In the genomic region with DNA sequence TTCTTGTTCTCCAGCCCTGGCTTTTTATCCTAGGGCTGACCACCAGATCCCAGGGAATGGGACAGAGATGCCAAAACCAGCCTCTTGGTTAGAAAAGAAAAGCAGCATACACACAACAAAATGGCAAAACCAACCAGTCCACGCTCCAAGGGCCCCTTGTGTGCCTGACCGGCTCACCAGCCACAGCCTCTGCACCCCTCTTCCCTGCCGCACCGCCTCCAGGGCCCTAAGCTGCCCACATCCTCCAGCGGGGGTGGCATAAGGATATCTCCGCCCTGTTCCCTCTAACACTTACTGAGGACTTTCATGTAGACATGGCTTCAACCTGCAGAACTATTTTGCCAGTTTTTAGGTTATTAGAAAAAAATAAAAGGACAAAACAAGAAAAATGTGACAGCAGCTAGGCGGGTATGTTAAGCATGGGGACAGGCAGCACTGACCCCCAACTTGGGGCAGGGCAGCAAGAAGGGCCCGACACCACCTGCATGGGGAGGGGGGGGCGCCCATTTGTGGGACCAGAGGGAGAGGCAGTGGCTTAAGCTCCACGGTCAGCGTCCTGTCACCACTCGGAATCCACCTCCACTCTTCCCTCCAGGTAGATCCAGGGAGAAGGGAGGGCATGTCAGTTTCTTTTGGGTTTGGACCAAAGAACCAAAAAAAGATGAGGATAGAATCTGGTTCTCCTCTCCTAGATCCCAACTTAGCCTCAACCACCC, we compare ENCODE assay signal across 15 cellular contexts. TPM values are rescaled to one million over a fixed set of nuclear protein-coding genes. Genes with fewer than 3 reads are reported as not detected.
DNase-seq lines count a peak whose midpoint lies in the region; TF ChIP-seq lines count a peak whose summit lies in the region.
"Had no signal": no experiment of that assay in that cellular context is flagged by ENCODE, and none has a peak within 500 bp of the region (broad histone marks: within the 10 kb centered on the region; RNA-seq: fewer than 3 reads in every experiment).

No MANE protein-coding gene starts in this region.

- H3K27ac Mint-ChIP-seq in Calu3 (ENCODE audit: unreplicated experiment): peak overlapping the region; percentile 18
- H3K27ac Mint-ChIP-seq: activated naive CD8-positive, alpha-beta T cell treated with anti-CD3 and anti-CD28 coated beads, Interleukin-2, amount 10 ng/mL, durations not matched to agents 7 days and 5 days had no signal

- no peaks in the 10 kb centered on the region for H3K9me3 Mint-ChIP-seq in Calu3 (ENCODE audit: low read depth, unreplicated experiment)
- H3K9me3 Mint-ChIP-seq: activated naive CD8-positive, alpha-beta T cell treated with anti-CD3 and anti-CD28 coated beads, Interleukin-2, amount 10 ng/mL, durations not matched to agents 7 days and 5 days had no signal

- H3K36me3 Mint-ChIP-seq in Calu3 (ENCODE audit: insufficient read depth, unreplicated experiment): peaks cover 71% of the 10 kb centered on the region

- H3K27ac ChIP-seq in OCI-LY7 (ENCODE audit: low read depth, low read length, poor library complexity, severe bottlenecking) (no peak overlapping the region), dorsolateral prefrontal cortex (peak overlapping the region in 54 of 59 donors; percentile 11 to 82 (median 66)), osteoblast (ENCODE audit: low read depth, low read length) (no peak overlapping the region), A673 (ENCODE audit: low read depth, low read length, poor library complexity, severe bottlenecking) (no peak overlapping the region)
- H3K27ac ChIP-seq: thyroid gland had no signal

- H3K4me1 ChIP-seq in OCI-LY7 (ENCODE audit: insufficient read depth, low read length, poor library complexity, severe bottlenecking): no peaks in the 10 kb centered on the region
- no peaks in the 10 kb centered on the region for H3K4me1 ChIP-seq in osteoblast (ENCODE audit: insufficient read depth, low read length)
- H3K4me1 ChIP-seq in A673 (ENCODE audit: insufficient read depth, low read length, poor library complexity, severe bottlenecking): no peaks in the 10 kb centered on the region
- H3K4me1 ChIP-seq: thyroid gland had no signal

- H3K27me3 ChIP-seq in dorsolateral prefrontal cortex (no peaks in the 10 kb centered on the region), osteoblast (ENCODE audit: insufficient read depth, low read length) (no peaks in the 10 kb centered on the region), A673 (replicated peaks; ENCODE audit: insufficient read depth, low read depth, low read length, poor library complexity) (no peaks in the 10 kb centered on the region)
- H3K27me3 ChIP-seq: thyroid gland had no signal

- intact Hi-C loops in Calu3 (cut with micrococcal nuclease; ENCODE audit: unreplicated experiment): no loop called here
- intact Hi-C loops in OCI-LY7 (cut with micrococcal nuclease; ENCODE audit: unreplicated experiment): loop anchor here (5.0 kb wide), 1 partner anchor 140 kb away; no protein-coding TSS in a partner anchor
- intact Hi-C loops in dorsolateral prefrontal cortex (cut with DNase I): no loop called here
- intact Hi-C loops in A673 (cut with micrococcal nuclease; ENCODE audit: unreplicated experiment): no loop called here

- no peak overlapping the region for H3K4me2 ChIP-seq in OCI-LY7 (ENCODE audit: low read length)
- no peak overlapping the region for H3K4me2 ChIP-seq in osteoblast (ENCODE audit: insufficient read depth, low read length)

- CTCF ChIA-PET in Calu3 (lab: Charles Lee): no interaction called here
- CTCF ChIA-PET in OCI-LY7 (lab: Charles Lee; ENCODE audit: unreplicated experiment): no interaction called here
- CTCF ChIA-PET in A673 (lab: Charles Lee): no interaction called here

- BruUV-seq in Calu3 (replicated peaks; lab: Mats Ljungman, UMichigan): no TSS peak
- BruUV-seq in OCI-LY7 (replicated peaks; lab: Mats Ljungman, UMichigan): TSS peak; percentile 88
- BruUV-seq in A673 (replicated peaks; lab: Mats Ljungman, UMichigan): no TSS peak

- H3K27me3 Mint-ChIP-seq in Calu3 (ENCODE audit: unreplicated experiment): no peaks in the 10 kb centered on the region
- H3K27me3 Mint-ChIP-seq: activated naive CD8-positive, alpha-beta T cell treated with anti-CD3 and anti-CD28 coated beads, Interleukin-2, amount 10 ng/mL, durations not matched to agents 7 days and 5 days had no signal

- no peaks in the 10 kb centered on the region for H3K4me1 Mint-ChIP-seq in Calu3 (ENCODE audit: low read depth, unreplicated experiment)
- H3K4me1 Mint-ChIP-seq: activated naive CD8-positive, alpha-beta T cell treated with anti-CD3 and anti-CD28 coated beads, Interleukin-2, amount 10 ng/mL, durations not matched to agents 7 days and 5 days had no signal

- DNase-seq in Calu3 (no peak), OCI-LY7 (ENCODE audit: low spot score) (no peak), dorsolateral prefrontal cortex (no peak), osteoblast (ENCODE audit: insufficient read length, low spot score, missing footprints) (peak; percentile 49), A673 (ENCODE audit: low spot score) (no peak), DMS53 (lab: John Stamatoyannopoulos, UW) (no peak), NCI-H2029 (lab: John Stamatoyannopoulos, UW) (no peak)
- DNase-seq: activated CD4-positive, alpha-beta T cell treated with anti-CD3 and anti-CD28 coated beads, Interleukin-2, amount 50 U/mL, for 4 hours; activated naive CD8-positive, alpha-beta T cell treated with anti-CD3 and anti-CD28 coated beads, Interleukin-2, amount 10 ng/mL, durations not matched to agents 7 days and 5 days; activated T-cell treated with anti-CD3 and anti-CD28 coated beads for 4 hours; DMS79; left cardiac atrium; NCI-H1105; NCI-H748 treated with DMSO at 0.1 percent for 48 hours; thyroid gland had no signal

- H3K4me3 Mint-ChIP-seq in Calu3 (ENCODE audit: low read depth, unreplicated experiment): no peak overlapping the region
- H3K4me3 Mint-ChIP-seq: activated naive CD8-positive, alpha-beta T cell treated with anti-CD3 and anti-CD28 coated beads, Interleukin-2, amount 10 ng/mL, durations not matched to agents 7 days and 5 days had no signal

- H3K4me3 ChIP-seq in OCI-LY7 (ENCODE audit: low read depth, low read length, poor library complexity, severe bottlenecking): no peak overlapping the region
- no peak overlapping the region for H3K4me3 ChIP-seq in dorsolateral prefrontal cortex
- H3K4me3 ChIP-seq in osteoblast (ENCODE audit: insufficient read depth, low read length): no peak overlapping the region
- no peak overlapping the region for H3K4me3 ChIP-seq in A673 (ENCODE audit: low read depth, low read length, poor library complexity, severe bottlenecking)
- H3K4me3 ChIP-seq: thyroid gland had no signal

- no peaks in the 10 kb centered on the region for H4K20me1 ChIP-seq in OCI-LY7 (ENCODE audit: insufficient read depth, low read length)
- H4K20me1 ChIP-seq in osteoblast (ENCODE audit: insufficient read depth, low read length): peaks cover 25% of the 10 kb centered on the region

- no peaks in the 10 kb centered on the region for H3K9me2 ChIP-seq in OCI-LY7 (ENCODE audit: insufficient read depth, low read length)

- H3K79me2 ChIP-seq in OCI-LY7 (ENCODE audit: insufficient read depth, low read depth, low read length) (no peaks in the 10 kb centered on the region), osteoblast (ENCODE audit: insufficient read depth, low read length) (no peaks in the 10 kb centered on the region)

- peaks cover 49% of the 10 kb centered on the region for H3K36me3 ChIP-seq in OCI-LY7 (ENCODE audit: insufficient read depth, low read length)
- peaks cover 88% of the 10 kb centered on the region for H3K36me3 ChIP-seq in osteoblast (ENCODE audit: insufficient read depth, low read length)
- H3K36me3 ChIP-seq in A673 (ENCODE audit: insufficient read depth, low read length, poor library complexity, severe bottlenecking): peaks cover 21% of the 10 kb centered on the region

- H2AFZ ChIP-seq in OCI-LY7 (ENCODE audit: low read length) (no peak overlapping the region), osteoblast (ENCODE audit: low read length) (no peak overlapping the region)

- TF ChIP-seq CTCF in Calu3 (IDR thresholded peaks at IDR 0.05; ENCODE audit: unreplicated experiment) (no peak), OCI-LY7 (conservative IDR thresholded peaks at IDR 0.05; ENCODE audit: low read length) (no peak), dorsolateral prefrontal cortex (IDR thresholded peaks at IDR 0.05 in 54 of 56, conservative IDR thresholded peaks at IDR 0.05 in 2 of 56; ENCODE audit: low read depth in 1 of 56, partially characterized antibody in 56 of 56) (no peak), osteoblast (IDR thresholded peaks at IDR 0.05; ENCODE audit: extremely low read depth, low read depth, low read length) (no peak), A673 (conservative IDR thresholded peaks at IDR 0.05; ENCODE audit: low read depth, low read length) (no peak)

- POLR2A ChIA-PET in OCI-LY7 (lab: Charles Lee): no interaction called here
- POLR2A ChIA-PET in A673 (lab: Charles Lee; ENCODE audit: low non-redundant PET): no interaction called here

- H3K9me3 ChIP-seq in OCI-LY7 (ENCODE audit: low read length) (no peaks in the 10 kb centered on the region), osteoblast (ENCODE audit: low read depth, low read length) (no peaks in the 10 kb centered on the region), A673 (ENCODE audit: low read depth, low read length, poor library complexity, severe bottlenecking) (no peaks in the 10 kb centered on the region)
- H3K9me3 ChIP-seq: thyroid gland had no signal

RNA-seq across cellular contexts. Expression of a gene that starts 49.1 kb away (rescaled TPM):
- total RNA-seq in Calu3 (2022) (71.1 and 75.4 TPM in 2 replicates), OCI-LY7 (2022) (96.6 and 104 TPM in 2 replicates), dorsolateral prefrontal cortex (100 to 1,000 TPM in 93 of 120 experiments, 10 to 100 TPM in 27; 83.4 to 134 (median 107) TPM), osteoblast (56.6 and 59.4 TPM in 2 replicates), A673 (2021) (80.2 and 84.5 TPM in 2 replicates)
- total RNA-seq in OCI-LY7 (2014; rRNA removed; shearing (Covaris generic)): 93.0 and 102 TPM in 2 replicates

Comparison
In these comparisons a context has a peak if more than half of its experiments do, and no peak if none do; other contexts are left out.
1. H3K27ac ChIP-seq: peak in dorsolateral prefrontal cortex (54 of 59); none in OCI-LY7 (single experiment), osteoblast (single experiment) and A673 (single experiment).